In genomic region chr7:66269978-66270377, GRCh38 we compare ENCODE assay signal across 24 cellular contexts.
A peak's percentile ranks its signal among the peaks of the same experiment; 100 is the strongest.
DNase-seq lines count a peak whose midpoint lies in the region; ATAC-seq, FAIRE-seq and TF ChIP-seq lines count a peak whose summit lies in the region.
"Had no signal": no experiment of that assay in that cellular context is flagged by ENCODE, and none has a peak within 500 bp of the region (broad histone marks: within the 10 kb centered on the region; RNA-seq: fewer than 3 reads in every experiment).

No MANE protein-coding gene starts in this region.

- H2BK12ac ChIP-seq in H1 (ENCODE audit: low read depth, low read length): no peak overlapping the region

- H2AFZ ChIP-seq in mammary epithelial cell (ENCODE audit: low read depth, low read length) (no peak overlapping the region), H1 (ENCODE audit: low read length) (no peak overlapping the region)

- ATAC-seq in upper lobe of right lung (peak; percentile 59), HG02852 (IDR thresholded peaks at IDR 0.05; ENCODE audit: unreplicated experiment) (no peak)
- ATAC-seq: CD8-positive, alpha-beta T cell; GM12878; HCT116 had no signal

- H3K4me2 ChIP-seq in mammary epithelial cell (ENCODE audit: insufficient read depth, low read depth, low read length) (no peak overlapping the region), H1 (ENCODE audit: insufficient read depth in 1 of 2, low read depth in 2 of 2, low read length in 2 of 2) (no peak overlapping the region)
- H3K4me2 ChIP-seq: BLaER1 had no signal

- H3K36me3 ChIP-seq in mammary epithelial cell (ENCODE audit: insufficient read depth, low read length): no peaks in the 10 kb centered on the region
- H3K36me3 ChIP-seq in H1 (ENCODE audit: control insufficient read depth in 2 of 4, insufficient read depth in 4 of 4, low read length in 3 of 4): no peaks in the 10 kb centered on the region
- no peaks in the 10 kb centered on the region for H3K36me3 ChIP-seq in upper lobe of right lung

- H2BK120ac ChIP-seq in H1 (replicated peaks; ENCODE audit: low read depth, low read length): no peak overlapping the region

- intact Hi-C loops in MCF 10A (cut with micrococcal nuclease): no loop called here
- intact Hi-C loops in mammary epithelial cell (cut with micrococcal nuclease): no loop called here
- intact Hi-C loops in upper lobe of right lung (cut with DNase I): no loop called here

- H3K9ac ChIP-seq in mammary epithelial cell (ENCODE audit: insufficient read depth, low read length) (no peak overlapping the region), H1 (replicated peaks in 1 of 4; ENCODE audit: extremely low read depth in 1 of 4, low read depth in 3 of 4, low read length in 3 of 4) (no peak overlapping the region)
- H3K9ac ChIP-seq: BLaER1 had no signal

- no peak for DNase-seq in MCF 10A (ENCODE audit: unreplicated experiment)
- no peak for DNase-seq in mammary epithelial cell
- DNase-seq in H1 (ENCODE audit: low read depth in 1 of 2, low spot score in 2 of 2): no peak
- DNase-seq in upper lobe of right lung: no peak
- DNase-seq in D341Med (ENCODE audit: low spot score): no peak
- DNase-seq in superior temporal gyrus (ENCODE audit: extremely low spot score): no peak
- DNase-seq: Caco-2; CD4-positive, CD25-positive, alpha-beta regulatory T cell; CD8-positive, alpha-beta T cell; DMS 273 treated with DMSO at 0.1 percent for 48 hours; DMS79; EL; GDM1; H9 had no signal

- H3K23ac ChIP-seq in H1 (ENCODE audit: insufficient read length): no peak overlapping the region

- no peak for TF ChIP-seq EP300 in H1 (IDR thresholded peaks at IDR 0.05; ENCODE audit: borderline replicate concordance in 1 of 2, low read depth in 2 of 2, low read length in 2 of 2)

- no peak overlapping the region for H2BK5ac ChIP-seq in H1 (ENCODE audit: low read depth, low read length)

- no peaks in the 10 kb centered on the region for H3K27me3 ChIP-seq in mammary epithelial cell (ENCODE audit: insufficient read depth, low read length)
- H3K27me3 ChIP-seq in H1 (replicated peaks in 1 of 4; ENCODE audit: control insufficient read depth in 3 of 4, extremely low read depth in 1 of 4, insufficient read depth in 3 of 4, low read length in 3 of 4): no peaks in the 10 kb centered on the region
- no peaks in the 10 kb centered on the region for H3K27me3 ChIP-seq in upper lobe of right lung
- H3K27me3 ChIP-seq: BLaER1 had no signal

- H3K36me3 Mint-ChIP-seq in MCF 10A (ENCODE audit: insufficient read depth, unreplicated experiment): peaks cover 4% of the 10 kb centered on the region

- dilution Hi-C loops in mammary epithelial cell (cut with HindIII; ENCODE audit: low sequenced_read_pairs): no loop called here

- H3K9me3 Mint-ChIP-seq in MCF 10A (ENCODE audit: unreplicated experiment): peaks cover 25% of the 10 kb centered on the region

- no TSS peak for BruUV-seq in MCF 10A (replicated peaks; lab: Mats Ljungman, UMichigan)
- no TSS peak for BruUV-seq in mammary epithelial cell (replicated peaks; lab: Mats Ljungman, UMichigan)

- TF ChIP-seq RAD21 in H1 (IDR thresholded peaks at IDR 0.05 in 1 of 2, conservative IDR thresholded peaks at IDR 0.05 in 1 of 2; ENCODE audit: low read depth in 2 of 2, low read length in 2 of 2): no peak

- H2BK20ac ChIP-seq in H1 (ENCODE audit: low read length): no peak overlapping the region

- no peak overlapping the region for H4K91ac ChIP-seq in H1 (replicated peaks; ENCODE audit: insufficient read length, low read length)

- H3K79me2 ChIP-seq in mammary epithelial cell (ENCODE audit: insufficient read depth, low read length) (peaks cover 48% of the 10 kb centered on the region), H1 (ENCODE audit: control insufficient read depth in 1 of 2, insufficient read depth in 2 of 2, low read length in 2 of 2) (no peaks in the 10 kb centered on the region)

- H2AK5ac ChIP-seq in H1 (ENCODE audit: low read depth, low read length): 0 out of 2 replicates have a peak overlapping the region, but pooled peaks have one; percentile 65

- H2BK15ac ChIP-seq in H1 (ENCODE audit: low read length): no peak overlapping the region

- CTCF ChIA-PET in MCF 10A (lab: Yijun Ruan, JAX): interaction anchor here (1.0 to 1.3 kb wide), 3 partner anchors 8 to 107 kb away, joined by 3 to 4 read pairs (median 3); no protein-coding TSS in a partner anchor
- CTCF ChIA-PET in mammary epithelial cell (lab: Charles Lee; ENCODE audit: low non-redundant PET): no interaction called here
- CTCF ChIA-PET in H1 (lab: Charles Lee; ENCODE audit: partially characterized antibody): interaction anchor here (1.2 kb wide), 1 partner anchor 45 kb away, joined by 3 read pairs; no protein-coding TSS in a partner anchor

- TF ChIP-seq CTCF in MCF 10A (IDR thresholded peaks at IDR 0.05; ENCODE audit: unreplicated experiment) (no peak), mammary epithelial cell (conservative IDR thresholded peaks at IDR 0.05 in 1 of 2, IDR thresholded peaks at IDR 0.05 in 1 of 2; ENCODE audit: extremely low read depth in 1 of 2, insufficient read depth in 1 of 2, low read depth in 1 of 2, low read length in 2 of 2) (no peak), H1 (IDR thresholded peaks at IDR 0.05; ENCODE audit: control extremely low read depth in 1 of 3, insufficient read depth in 1 of 3, low read depth in 1 of 3, low read length in 3 of 3) (no peak), upper lobe of right lung (IDR thresholded peaks at IDR 0.05) (no peak)

- H3K14ac ChIP-seq in H1 (ENCODE audit: insufficient read length): no peak overlapping the region

- no peak overlapping the region for H3K4me3 Mint-ChIP-seq in MCF 10A (ENCODE audit: unreplicated experiment)
- H3K4me3 Mint-ChIP-seq: B cell; CD4-positive, CD25-positive, alpha-beta regulatory T cell; CD8-positive, alpha-beta T cell; H9 had no signal

- POLR2A ChIA-PET in MCF 10A (lab: Yijun Ruan, JAX): interaction anchor here (0.7 to 7.6 kb wide), 2 partner anchors 11 to 83 kb away, joined by 3 to 65 read pairs; no protein-coding TSS in a partner anchor
- POLR2A ChIA-PET in H1 (lab: Charles Lee; ENCODE audit: partially characterized antibody): interaction anchor here (0.5 to 1.3 kb wide), 2 partner anchors 10 to 728 kb away, joined by 3 read pairs; no protein-coding TSS in a partner anchor

- H3K9me3 ChIP-seq in mammary epithelial cell (replicated peaks; ENCODE audit: insufficient read depth, low read length) (peaks cover 12% of the 10 kb centered on the region), H1 (ENCODE audit: insufficient read depth in 2 of 2, low read depth in 1 of 2, low read length in 1 of 2) (peaks cover 9 to 13% of the 10 kb centered on the region in 2 experiments; a peak in 3 of 4 replicates), upper lobe of right lung (peaks cover 10% of the 10 kb centered on the region)

- TF ChIP-seq POLR2A in H1 (IDR thresholded peaks at IDR 0.05; ENCODE audit: control extremely low read depth in 1 of 2, low read depth in 2 of 2, low read length in 2 of 2): no peak

- in situ Hi-C loops in mammary epithelial cell (cut with MboI; ENCODE audit: low sequenced_read_pairs in 2 of 2): no loop called here

- no peak overlapping the region for H4K5ac ChIP-seq in H1 (ENCODE audit: insufficient read length, low read depth, low read length)

- H3K27ac Mint-ChIP-seq in MCF 10A (ENCODE audit: low read depth, unreplicated experiment): peak overlapping the region; percentile 68
- H3K27ac Mint-ChIP-seq: B cell; CD8-positive, alpha-beta T cell had no signal

- no peak overlapping the region for H3K56ac ChIP-seq in H1 (replicated peaks; ENCODE audit: insufficient read length, low read depth, low read length)

- H3K18ac ChIP-seq in H1 (ENCODE audit: extremely low read depth, low read length): no peak overlapping the region

- H4K8ac ChIP-seq in H1 (ENCODE audit: extremely low read depth, insufficient read depth, low read length): no peak overlapping the region

- no peak overlapping the region for H3K4ac ChIP-seq in H1 (replicated peaks; ENCODE audit: insufficient read length, low read depth, low read length)

- H3K27ac ChIP-seq in mammary epithelial cell (ENCODE audit: insufficient read depth, low read depth, low read length) (no peak overlapping the region), H1 (ENCODE audit: low read depth, low read length) (no peak overlapping the region), upper lobe of right lung (no peak overlapping the region)
- H3K27ac ChIP-seq: 22Rv1, BLaER1, C4-2B had no signal

- no peaks in the 10 kb centered on the region for H3K79me1 ChIP-seq in H1 (ENCODE audit: low read depth, low read length)

- H4K20me1 ChIP-seq in mammary epithelial cell (ENCODE audit: insufficient read depth, low read length) (no peaks in the 10 kb centered on the region), H1 (replicated peaks in 1 of 2; ENCODE audit: control insufficient read depth in 1 of 2, insufficient read depth in 2 of 2, low read length in 2 of 2) (no peaks in the 10 kb centered on the region)
- H4K20me1 ChIP-seq: BLaER1 had no signal

- H3K4me1 Mint-ChIP-seq in MCF 10A (ENCODE audit: insufficient read depth, unreplicated experiment): peaks cover 29% of the 10 kb centered on the region
- H3K4me1 Mint-ChIP-seq: CD4-positive, CD25-positive, alpha-beta regulatory T cell had no signal

- no peaks in the 10 kb centered on the region for H3K23me2 ChIP-seq in H1 (ENCODE audit: low read depth, low read length)

- 100% methylated on average over 1 of the region's 1 CpG for WGBS in mammary epithelial cell (ENCODE audit: low coverage, missing lambda C conversion rate)
- 92% methylated on average over 1 of the region's 1 CpG; no CpG with 5 or more reads in 1 of the 2 experiments for WGBS in H1 (ENCODE audit: extremely low coverage in 1 of 2, insufficient coverage in 1 of 2, insufficient read length in 1 of 2, insufficient replicate concordance in 2 of 2, low coverage in 1 of 2, low lambda C conversion rate in 2 of 2, missing lambda C conversion rate in 1 of 2), 2 experiments

- peak; percentile 58 for FAIRE-seq in H1 (lab: Jason Lieb, UNC)
- FAIRE-seq: A204.1, D721Med, GM12878, GM19239 had no signal

- H3K4me3 ChIP-seq in mammary epithelial cell (replicated peaks in 1 of 3; ENCODE audit: insufficient read depth in 1 of 3, low read depth in 2 of 3, low read length in 3 of 3): no peak overlapping the region
- H3K4me3 ChIP-seq in H1 (ENCODE audit: extremely low read depth in 1 of 4, insufficient read depth in 2 of 4, low read depth in 3 of 4, low read length in 4 of 4): no peak overlapping the region
- H3K4me3 ChIP-seq in upper lobe of right lung: no peak overlapping the region
- H3K4me3 ChIP-seq: BLaER1, GM12878 had no signal

- peaks cover 5% of the 10 kb centered on the region for H3K4me1 ChIP-seq in mammary epithelial cell (ENCODE audit: insufficient read depth, low read length)
- H3K4me1 ChIP-seq in H1 (replicated peaks in 1 of 4; ENCODE audit: control insufficient read depth in 3 of 4, insufficient read depth in 4 of 4, low read length in 3 of 4): no peaks in the 10 kb centered on the region; a peak in 1 of 7 replicates
- H3K4me1 ChIP-seq in upper lobe of right lung: no peaks in the 10 kb centered on the region
- H3K4me1 ChIP-seq: BLaER1, Caco-2 had no signal

- no peaks in the 10 kb centered on the region for H3K27me3 Mint-ChIP-seq in MCF 10A (ENCODE audit: insufficient read depth, unreplicated experiment)
- H3K27me3 Mint-ChIP-seq: B cell had no signal

TF ChIP-seq in H1, 55 proteins besides CTCF, POLR2A, EP300 and RAD21 (continues in another document):
- TF ChIP-seq CREB1 (IDR thresholded peaks at IDR 0.05) (no peak), SRF (IDR thresholded peaks at IDR 0.05; ENCODE audit: low read depth, low read length) (no peak), RFX5 (IDR thresholded peaks at IDR 0.05; ENCODE audit: borderline replicate concordance, low read depth, low read length) (no peak)
